15 cellular contexts compared by ENCODE assay signal in the genomic region with DNA sequence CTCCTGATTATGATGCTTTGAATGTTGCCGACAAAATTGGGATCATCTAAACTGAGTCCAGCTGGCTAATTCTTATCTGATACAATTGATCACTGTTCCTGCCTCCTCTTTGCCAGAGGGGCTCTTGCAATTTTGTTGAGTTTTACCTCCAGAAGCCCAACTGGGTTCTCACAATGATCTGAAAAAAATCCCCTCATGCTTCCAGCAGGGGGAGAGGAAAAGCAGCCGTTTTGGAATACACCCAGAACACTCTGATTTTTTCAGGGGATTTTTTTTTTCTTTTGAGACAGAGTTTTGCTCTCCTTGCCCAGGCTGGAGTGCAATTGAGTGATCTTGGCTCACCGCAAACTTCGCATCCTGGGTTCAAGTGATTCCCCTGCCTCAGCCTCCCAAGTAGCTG. TPM values are rescaled to one million over a fixed set of nuclear protein-coding genes. Genes with fewer than 3 reads are reported as not detected.
DNase-seq lines count a peak whose midpoint lies in the region; ATAC-seq and TF ChIP-seq lines count a peak whose summit lies in the region.
"Had no signal": no experiment of that assay in that cellular context is flagged by ENCODE, and none has a peak within 500 bp of the region (broad histone marks: within the 10 kb centered on the region; RNA-seq: fewer than 3 reads in every experiment).

No MANE protein-coding gene starts in this region.

- H3K27ac Mint-ChIP-seq in endodermal cell, result no peak overlapping the region
- H3K27ac Mint-ChIP-seq: activated B cell treated with CpG ODN at 0.5 μM for 24 hours had no signal

- no peak overlapping the region for H3K9ac ChIP-seq in endodermal cell (ENCODE audit: extremely low read depth, low read length, poor library complexity, severe bottlenecking)

- H3K4me1 Mint-ChIP-seq in endodermal cell, result peaks cover 11% of the 10 kb centered on the region

- no peak overlapping the region for H3K4me3 Mint-ChIP-seq in endodermal cell
- H3K4me3 Mint-ChIP-seq: activated B cell treated with CpG ODN at 0.5 μM for 24 hours had no signal

- no peaks in the 10 kb centered on the region for H3K27me3 Mint-ChIP-seq in endodermal cell (ENCODE audit: insufficient read depth)
- H3K27me3 Mint-ChIP-seq: activated B cell treated with CpG ODN at 0.5 μM for 24 hours had no signal

- no peaks in the 10 kb centered on the region for H3K4me1 ChIP-seq in endodermal cell (ENCODE audit: control insufficient read depth, insufficient read depth, low read length)

- no peaks in the 10 kb centered on the region for H3K36me3 ChIP-seq in endodermal cell (ENCODE audit: control insufficient read depth, insufficient read depth, low read length)
- H3K36me3 ChIP-seq: SJSA1 had no signal

- TF ChIP-seq POLR2A in NB4 (IDR thresholded peaks at IDR 0.05; ENCODE audit: extremely low read depth, insufficient read length), result no peak

- no peaks in the 10 kb centered on the region for H3K9me3 Mint-ChIP-seq in endodermal cell
- H3K9me3 Mint-ChIP-seq: activated B cell treated with CpG ODN at 0.5 μM for 24 hours had no signal

- no peaks in the 10 kb centered on the region for H3K36me3 Mint-ChIP-seq in endodermal cell (ENCODE audit: low read depth)

- ATAC-seq in omental fat pad (ENCODE audit: low FRiP score) (no peak), left colon (no peak)
- ATAC-seq: mucosa of descending colon, right cardiac atrium had no signal

- no peaks in the 10 kb centered on the region for H3K27me3 ChIP-seq in endodermal cell (ENCODE audit: control insufficient read depth, insufficient read depth, low read length, poor library complexity, severe bottlenecking)
- H3K27me3 ChIP-seq: SJSA1 had no signal

- intact Hi-C loops in posterior vena cava (cut with DNase I) (no loop called here), left colon (cut with DNase I, micrococcal nuclease) (no loop called here)

- H3K4me3 ChIP-seq in NB4 (ENCODE audit: low read depth, low read length) (no peak overlapping the region), endodermal cell (ENCODE audit: low read length) (no peak overlapping the region)
- H3K4me3 ChIP-seq: mucosa of descending colon, SJSA1 had no signal

- no peak overlapping the region for H3K27ac ChIP-seq in endodermal cell (ENCODE audit: low read depth, low read length)
- H3K27ac ChIP-seq: SJSA1 had no signal

- DNase-seq in DMS 273 (lab: John Stamatoyannopoulos, UW; ENCODE audit: unreplicated experiment) (peak; percentile 59), DMS 273 treated with DMSO at 0.1 percent for 48 hours (lab: John Stamatoyannopoulos, UW) (no peak), NB4 (ENCODE audit: low read depth) (no peak), endodermal cell (peak; percentile 58), posterior vena cava (ENCODE audit: low spot score) (peak; percentile 4), omental fat pad (ENCODE audit: low spot score) (no peak), left colon (no peak)
- no peak for DNase-seq in stimulated activated CD4-positive, alpha-beta T cell treated with anti-CD3 and anti-CD28 coated beads, Interleukin-2, amount 100 ng/mL, for 24 hours
- DNase-seq: 8988T, activated B cell treated with CpG ODN at 0.5 μM for 24 hours, amygdala, mucosa of descending colon, NCI-H69 had no signal

- TF ChIP-seq CTCF in NB4 (IDR thresholded peaks at IDR 0.05; ENCODE audit: low read depth, low read length), result peak; percentile 21
- peak; percentile 76 for TF ChIP-seq CTCF in endodermal cell (conservative IDR thresholded peaks at IDR 0.05)
- TF ChIP-seq CTCF in omental fat pad (IDR thresholded peaks at IDR 0.05), result no peak

- 61 to 80% methylated on average over 2 to 4 of the region's 4 CpGs for WGBS in endodermal cell (ENCODE audit: insufficient coverage in 1 of 2, insufficient read length in 1 of 2), 2 experiments

- H3K9me3 ChIP-seq in endodermal cell (ENCODE audit: control insufficient read depth, low read length), result no peaks in the 10 kb centered on the region
- H3K9me3 ChIP-seq: mucosa of descending colon, SJSA1 had no signal

RNA-seq across cellular contexts. Expression of gene RERE, which starts 13.9 kb away (rescaled TPM):
- 100 to 1,000 TPM; 159 to 179 TPM for total RNA-seq in endodermal cell
- polyA plus RNA-seq in endodermal cell (2013, experiment 1 of 2), result 120 TPM
- 97.7 TPM for polyA plus RNA-seq in endodermal cell (2013, experiment 2 of 2)
- 100 to 1,000 TPM in 1 of 2 donors, 10 to 100 TPM in 1; 94.9 to 116 TPM for total RNA-seq in posterior vena cava
- total RNA-seq in omental fat pad, result 100 to 1,000 TPM in 1 of 4 donors, 10 to 100 TPM in 3; 46.3 to 117 (median 55.4) TPM
- 100 to 1,000 TPM in 1 of 2 donors, 10 to 100 TPM in 1; 95.0 to 102 TPM for total RNA-seq in left colon

RNA-seq across cellular contexts. Expression of gene ENO1, which starts 47.2 kb away (rescaled TPM):
- total RNA-seq in endodermal cell, result 1,000 to 10,000 TPM; 1,263 to 1,351 TPM
- 1,848 TPM for polyA plus RNA-seq in endodermal cell (2013, experiment 1 of 2)
- 1,827 TPM for polyA plus RNA-seq in endodermal cell (2013, experiment 2 of 2)
- total RNA-seq in posterior vena cava, result 1,000 to 10,000 TPM in 1 of 2 donors, 100 to 1,000 TPM in 1; 578 to 1,026 TPM
- total RNA-seq in omental fat pad, result 1,000 to 10,000 TPM in 1 of 4 donors, 100 to 1,000 TPM in 3; 322 to 1,205 (median 623) TPM
- total RNA-seq in left colon, result 100 to 1,000 TPM; 484 to 601 TPM

Comparison
In these comparisons a context has a peak if more than half of its experiments do, and no peak if none do; other contexts are left out.
1. DNase-seq: peak in DMS 273 (single experiment), endodermal cell (single experiment) and posterior vena cava (single experiment); none in DMS 273 treated with DMSO at 0.1 percent for 48 hours (single experiment), NB4 (single experiment), omental fat pad (single experiment), stimulated activated CD4-positive, alpha-beta T cell treated with anti-CD3 and anti-CD28 coated beads, Interleukin-2, amount 100 ng/mL, for 24 hours (0 of 2) and left colon (0 of 2).
2. CTCF ChIP-seq: peak in NB4 (single experiment) and endodermal cell (single experiment); none in omental fat pad (0 of 3).